In the genomic region with DNA sequence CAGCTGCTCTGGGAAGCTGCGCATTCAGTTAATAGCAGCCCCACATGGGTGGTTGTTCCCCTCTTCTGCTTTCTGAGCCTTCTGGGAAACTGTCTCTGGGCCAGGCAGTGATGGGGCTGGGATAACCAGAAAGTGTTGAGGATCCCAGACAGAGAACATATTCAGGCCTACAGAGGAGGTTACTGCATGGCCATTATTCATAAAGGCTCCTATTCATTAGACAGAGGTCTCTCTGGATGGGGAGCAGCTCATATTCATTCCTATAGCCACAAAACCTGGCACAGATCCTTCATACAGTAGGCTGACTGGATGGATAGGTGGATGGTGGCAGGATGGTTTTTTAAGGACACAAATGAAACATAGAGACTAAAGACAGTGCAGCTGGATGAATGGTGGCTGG, we compare ENCODE assay signal across 25 cellular contexts.
"Had no signal": no experiment of that assay in that cellular context is flagged by ENCODE, and none has a peak within 500 bp of the region (broad histone marks: within the 10 kb centered on the region; RNA-seq: fewer than 3 reads in every experiment).

No MANE protein-coding gene starts in this region.

- H3K27me3 ChIP-seq: esophagus muscularis mucosa, hepatocyte, neural progenitor cell, pancreas, right lobe of liver, spleen, stomach, uterus had no signal

- H3K27ac Mint-ChIP-seq: natural killer cell, neural progenitor cell had no signal

- H3K4me1 Mint-ChIP-seq: natural killer cell had no signal

- DNase-seq: central memory CD4-positive, alpha-beta T cell; cortex of kidney; effector memory CD4-positive, alpha-beta T cell; kidney; left cardiac atrium; mucosa of descending colon; natural killer cell; pancreas; psoas muscle; retina; right lobe of liver; spleen; stimulated activated CD4-positive, alpha-beta T cell treated with anti-CD3 and anti-CD28 coated beads, Interleukin-15, amount 100 ng/mL, for 24 hours; stimulated activated CD4-positive, alpha-beta T cell treated with anti-CD3 and anti-CD28 coated beads, Interleukin-1b, Interleukin-23, amount 100 ng/mL, for 48 hours; stimulated activated CD4-positive, alpha-beta T cell treated with anti-CD3 and anti-CD28 coated beads, Interleukin-4, amount 100 ng/mL, for 24 hours; stimulated activated naive CD4-positive, alpha-beta T cell; substantia nigra; trophoblast cell; uterus had no signal

- H3K36me3 ChIP-seq: esophagus muscularis mucosa, neural progenitor cell, pancreas, right lobe of liver, spleen, stomach, thoracic aorta, uterus had no signal

- H3K9me3 ChIP-seq: esophagus muscularis mucosa, mucosa of descending colon, pancreas, psoas muscle, right lobe of liver, spleen, stomach, thoracic aorta, uterus had no signal

- ATAC-seq: left cardiac atrium, mucosa of descending colon, natural killer cell, pancreas, psoas muscle, right lobe of liver had no signal

- H3K4me1 ChIP-seq: esophagus muscularis mucosa, neural progenitor cell, pancreas, right lobe of liver, uterus had no signal

- H3K36me3 Mint-ChIP-seq: natural killer cell, neural progenitor cell had no signal

- H3K9me3 Mint-ChIP-seq: natural killer cell, neural progenitor cell had no signal

- H3K4me3 Mint-ChIP-seq: natural killer cell, neural progenitor cell had no signal

- H3K4me3 ChIP-seq: esophagus muscularis mucosa, hepatocyte, mucosa of descending colon, neural progenitor cell, pancreas, psoas muscle, right lobe of liver, spleen, stomach, thoracic aorta, uterus had no signal

- H3K27ac ChIP-seq: epithelial cell of prostate, esophagus muscularis mucosa, hepatocyte, neural progenitor cell, pancreas, psoas muscle, right lobe of liver, spleen, stomach, thoracic aorta, uterus had no signal
